ENCODE assay signal across 25 cellular contexts in the genomic region with DNA sequence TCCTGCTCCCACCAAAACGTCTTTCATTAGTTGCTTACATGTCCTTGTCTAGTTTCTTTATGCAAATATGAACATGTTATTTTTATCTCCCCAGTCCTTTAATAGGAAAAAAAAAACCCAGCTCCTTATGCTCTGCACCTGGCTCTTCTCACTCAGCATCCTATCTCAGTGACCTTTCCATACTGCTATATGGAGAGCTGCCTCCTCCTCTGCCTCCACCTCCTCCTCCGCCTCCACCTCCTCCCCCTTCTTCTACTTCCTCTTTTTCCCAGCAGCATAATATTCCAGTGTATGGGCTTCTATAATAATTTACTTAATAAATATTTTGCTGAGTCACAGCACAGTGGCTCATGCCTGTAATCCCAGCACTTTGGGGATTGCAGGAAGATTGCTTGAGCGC. TPM values are rescaled to one million over a fixed set of nuclear protein-coding genes. Genes with fewer than 3 reads are reported as not detected.
DNase-seq lines count a peak whose midpoint lies in the region; ATAC-seq, FAIRE-seq and TF ChIP-seq lines count a peak whose summit lies in the region.
"Had no signal": no experiment of that assay in that cellular context is flagged by ENCODE, and none has a peak within 500 bp of the region (broad histone marks: within the 10 kb centered on the region; RNA-seq: fewer than 3 reads in every experiment).

No MANE protein-coding gene starts in this region.

- DNase-seq in HepG2 (ENCODE audit: low spot score): no peak
- no peak for DNase-seq in right lobe of liver
- DNase-seq in RPMI8226: peak; percentile 70
- DNase-seq in left cardiac atrium: no peak
- DNase-seq in NCI-H69 (lab: John Stamatoyannopoulos, UW): no peak
- DNase-seq in NCI-H1417 (lab: John Stamatoyannopoulos, UW): no peak
- no peak for DNase-seq in sigmoid colon
- DNase-seq: activated CD4-positive, alpha-beta T cell treated with anti-CD3 and anti-CD28 coated beads, Interleukin-2, amount 10 ng/mL, durations not matched to agents 7 days and 5 days; activated naive CD4-positive, alpha-beta T cell treated with anti-CD3 and anti-CD28 coated beads, Interleukin-2, amount 10 ng/mL, durations not matched to agents 7 days and 5 days; amniotic stem cell; BE2C; DMS53; effector CD8-positive, alpha-beta T cell; erythroblast; foreskin fibroblast; GF-D8; KG1; mesenchymal stem cell; NCI-H1694; NCI-H524; nucleus accumbens; stimulated activated CD8-positive, alpha-beta memory T cell treated with anti-CD3 and anti-CD28 coated beads, Interleukin-4, amount 100 ng/mL, for 48 hours; WERI-Rb-1 had no signal

- TF ChIP-seq POLR2A in HepG2 (IDR thresholded peaks at IDR 0.05; ENCODE audit: insufficient read depth in 1 of 2, low read depth in 2 of 2, low read length in 2 of 2): no peak
- TF ChIP-seq POLR2A in right lobe of liver (IDR thresholded peaks at IDR 0.05): no peak
- no peak for TF ChIP-seq POLR2A in sigmoid colon (IDR thresholded peaks at IDR 0.05)

- ATAC-seq in HepG2: no peak
- no peak for ATAC-seq in right lobe of liver
- no peak for ATAC-seq in left cardiac atrium

- no peak overlapping the region for H3K4me2 ChIP-seq in HepG2 (ENCODE audit: low read depth, low read length)

- intact Hi-C loops in HepG2 (cut with micrococcal nuclease; ENCODE audit: unreplicated experiment): no loop called here
- intact Hi-C loops in right lobe of liver (cut with DNase I): no loop called here
- intact Hi-C loops in left cardiac atrium (cut with DNase I): no loop called here
- intact Hi-C loops in sigmoid colon (cut with DNase I): no loop called here

- WGBS in HepG2 (ENCODE audit: low lambda C conversion rate): 77% methylated on average over 3 of the region's 3 CpGs
- 73% methylated on average over 3 of the region's 3 CpGs for WGBS in right lobe of liver (ENCODE audit: insufficient coverage, low coverage, low lambda C conversion rate, missing lambda C conversion rate)
- 77 to 80% methylated on average over 3 of the region's 3 CpGs for WGBS in sigmoid colon, 2 donors

- no peaks in the 10 kb centered on the region; a peak in 1 of 5 replicates for H3K36me3 ChIP-seq in HepG2 (replicated peaks in 1 of 2; ENCODE audit: control insufficient read depth in 1 of 2, insufficient read depth in 2 of 2, low read length in 2 of 2)
- no peaks in the 10 kb centered on the region for H3K36me3 ChIP-seq in right lobe of liver
- peaks cover 0 to 22% of the 10 kb centered on the region in 2 experiments; a peak in 2 of 3 replicates for H3K36me3 ChIP-seq in HEK293 (ENCODE audit: control insufficient read depth in 2 of 2, insufficient read depth in 1 of 2, low read length in 2 of 2)
- H3K36me3 ChIP-seq in sigmoid colon: peaks cover 0 to 6% (median 0%) of the 10 kb centered on the region in 4 donors
- H3K36me3 ChIP-seq: BE2C, breast epithelium had no signal

- TF ChIP-seq RAD21 in HepG2 (CRISPR knock-in tag; IDR thresholded peaks at IDR 0.05): no peak

- TF ChIP-seq EP300 in HepG2 (IDR thresholded peaks at IDR 0.05; ENCODE audit: low read depth in 2 of 2, low read length in 2 of 2): no peak
- TF ChIP-seq EP300 in HepG2 (CRISPR knock-in tag; IDR thresholded peaks at IDR 0.05; ENCODE audit: borderline replicate concordance): no peak
- TF ChIP-seq EP300 in sigmoid colon (IDR thresholded peaks at IDR 0.05): no peak

- no peak overlapping the region for H3K4me3 ChIP-seq in HepG2 (replicated peaks in 1 of 3; ENCODE audit: insufficient read depth in 1 of 3, low read depth in 2 of 3, low read length in 3 of 3)
- no peak overlapping the region for H3K4me3 ChIP-seq in right lobe of liver
- no peak overlapping the region for H3K4me3 ChIP-seq in HEK293 (ENCODE audit: low read depth, low read length)
- no peak overlapping the region for H3K4me3 ChIP-seq in sigmoid colon
- H3K4me3 ChIP-seq: breast epithelium had no signal

- no TSS peak for BruUV-seq in HepG2 (replicated peaks; lab: Mats Ljungman, UMichigan)

- H4K20me1 ChIP-seq in HepG2 (ENCODE audit: insufficient read depth, low read length): no peaks in the 10 kb centered on the region

- no peaks in the 10 kb centered on the region for H3K79me2 ChIP-seq in HepG2 (ENCODE audit: insufficient read depth, low read length)

- POLR2A ChIA-PET in HepG2 (lab: Yijun Ruan, JAX) (no interaction called here), HEK293 (lab: Yijun Ruan, JAX) (interaction anchor here (0.7 kb wide), 1 partner anchor 11 kb away, joined by 3 read pairs; no protein-coding TSS in a partner anchor)

- CTCF ChIA-PET in HepG2 (lab: Yijun Ruan, JAX; ENCODE audit: low intra/inter-chr PET ratio, low total read pairs) (no interaction called here), HEK293 (lab: Yijun Ruan, JAX) (no interaction called here)

- no peak overlapping the region for H3K9ac ChIP-seq in HepG2 (ENCODE audit: insufficient read depth, low read depth, low read length)

- FAIRE-seq in HepG2 (lab: Jason Lieb, UNC): no peak

- no peak overlapping the region for H2AFZ ChIP-seq in HepG2 (ENCODE audit: low read length)

- H3K27ac ChIP-seq in HepG2 (ENCODE audit: extremely low read length, insufficient read depth, low read length) (no peak overlapping the region), right lobe of liver (no peak overlapping the region), HEK293 (ENCODE audit: extremely low read depth, low read depth, low read length) (no peak overlapping the region), sigmoid colon (no peak overlapping the region)
- H3K27ac ChIP-seq: breast epithelium had no signal

- in situ Hi-C loops in HepG2 (cut with HindIII; ENCODE audit: extremely low pct_ligation_motif_present, low pct_unique_long_range_greater_than_20kb): no loop called here

- H3K9me3 ChIP-seq in HepG2 (ENCODE audit: low read length) (no peaks in the 10 kb centered on the region), right lobe of liver (no peaks in the 10 kb centered on the region), HEK293 (ENCODE audit: control insufficient read depth, insufficient read depth, low read depth, low read length) (no peaks in the 10 kb centered on the region), sigmoid colon (no peaks in the 10 kb centered on the region)
- H3K9me3 ChIP-seq: BE2C, breast epithelium had no signal

- TF ChIP-seq CTCF in HepG2 (CRISPR knock-in tag; IDR thresholded peaks at IDR 0.05) (no peak), right lobe of liver (IDR thresholded peaks at IDR 0.05) (no peak), HEK293 (tag by site-specific recombination; IDR thresholded peaks at IDR 0.05) (no peak), sigmoid colon (IDR thresholded peaks at IDR 0.05) (no peak)

- H3K4me1 ChIP-seq in HepG2 (ENCODE audit: insufficient read depth, low read length) (peaks cover 9% of the 10 kb centered on the region; the same call in 1 of the 2 replicates), right lobe of liver (peaks cover 0 to 13% (median 2%) of the 10 kb centered on the region in 4 donors), HEK293 (ENCODE audit: control insufficient read depth, insufficient read depth, low read length) (no peaks in the 10 kb centered on the region), sigmoid colon (no peaks in the 10 kb centered on the region)
- H3K4me1 ChIP-seq: BE2C, breast epithelium had no signal

- H3K27me3 ChIP-seq in HepG2 (ENCODE audit: control insufficient read depth in 1 of 2, insufficient read depth in 2 of 2, low read length in 2 of 2): no peaks in the 10 kb centered on the region; a peak in 1 of 5 replicates
- no peaks in the 10 kb centered on the region for H3K27me3 ChIP-seq in right lobe of liver
- H3K27me3 ChIP-seq in sigmoid colon: no peaks in the 10 kb centered on the region
- H3K27me3 ChIP-seq: BE2C, breast epithelium had no signal

RNA-seq across cellular contexts. Expression of gene ABCB9, which starts 31.5 kb away (rescaled TPM):
- total RNA-seq in HepG2 (2016; rRNA removed; fragmentation: Illumina TruSeq; extraction: Trizol): 3.4 and 6.0 TPM in 2 replicates
- 2.0 and 2.1 TPM in 2 replicates for total RNA-seq in HepG2 (2016; cell fraction: cytosol; rRNA removed; fragmentation: Illumina TruSeq; extraction: Trizol; ENCODE audit: low read depth)
- total RNA-seq in HepG2 (2016; cell fraction: insoluble cytoplasmic fraction; rRNA removed; fragmentation: Illumina TruSeq; extraction: Trizol): 3.8 and 6.2 TPM in 2 replicates
- total RNA-seq in HepG2 (2016; cell fraction: membrane; rRNA removed; fragmentation: Illumina TruSeq; extraction: Trizol): 4.2 and 4.6 TPM in 2 replicates
- 7.6 and 8.0 TPM in 2 replicates for total RNA-seq in HepG2 (2016; cell fraction: nucleus; rRNA removed; fragmentation: Illumina TruSeq; extraction: Trizol)
- 4.8 and 5.1 TPM in 2 replicates for polyA plus RNA-seq in HepG2 (2011; rRNA removed)
- 2.5 and 4.1 TPM in 2 replicates for polyA plus RNA-seq in HepG2 (2011; cell fraction: cytosol; rRNA removed)
- 9.9 and 12.0 TPM in 2 replicates for polyA plus RNA-seq in HepG2 (2011; cell fraction: nucleus; rRNA removed)
- 2.4 and 3.6 TPM in 2 replicates for polyA plus RNA-seq in HepG2 (2012)
- 0.78 and 1.3 TPM in 2 replicates for polyA plus RNA-seq in HepG2 (2016; cell fraction: cytosol; fragmentation: Illumina TruSeq; extraction: Trizol; ENCODE audit: low read depth)
- 2.3 and 4.0 TPM in 2 replicates for polyA plus RNA-seq in HepG2 (2016; cell fraction: insoluble cytoplasmic fraction; fragmentation: Illumina TruSeq; extraction: Trizol; ENCODE audit: low read depth)
- 1.7 and 2.1 TPM in 2 replicates for polyA plus RNA-seq in HepG2 (2016; cell fraction: membrane; fragmentation: Illumina TruSeq; extraction: Trizol; ENCODE audit: low read depth)
- polyA plus RNA-seq in HepG2 (2016; cell fraction: nucleus; fragmentation: Illumina TruSeq; extraction: Trizol; ENCODE audit: insufficient read depth, low read depth): 12.6 and 14.0 TPM in 2 replicates
- 16.7 and 18.1 TPM in 2 replicates for polyA minus RNA-seq in HepG2 (2011; rRNA and poly(A)+ RNA removed; ENCODE audit: low replicate concordance)
- polyA minus RNA-seq in HepG2 (2011; cell fraction: cytosol; rRNA and poly(A)+ RNA removed): 4.4 and 4.7 TPM in 2 replicates
- 9.8 and 10.9 TPM in 2 replicates for polyA minus RNA-seq in HepG2 (2011; cell fraction: nucleus; rRNA and poly(A)+ RNA removed)
- total RNA-seq in right lobe of liver: 1 to 10 TPM in 2 of 6 experiments, under 1 TPM in 4; 0.48 to 1.4 (median 0.94) TPM
- total RNA-seq in left cardiac atrium: 1 to 10 TPM; 5.7 to 5.8 TPM
- 1 to 10 TPM; 1.6 to 3.8 (median 2.8) TPM for total RNA-seq in sigmoid colon
- 1 to 10 TPM; 1.2 to 5.3 (median 3.5) TPM for polyA plus RNA-seq in sigmoid colon

RNA-seq across cellular contexts. Expression of gene VPS37B, which starts 38.8 kb away (rescaled TPM):
- 5.3 TPM in 2 replicates for total RNA-seq in HepG2 (2016; rRNA removed; fragmentation: Illumina TruSeq; extraction: Trizol)
- total RNA-seq in HepG2 (2016; cell fraction: cytosol; rRNA removed; fragmentation: Illumina TruSeq; extraction: Trizol; ENCODE audit: low read depth): 1.5 and 1.6 TPM in 2 replicates
- 4.0 and 5.3 TPM in 2 replicates for total RNA-seq in HepG2 (2016; cell fraction: insoluble cytoplasmic fraction; rRNA removed; fragmentation: Illumina TruSeq; extraction: Trizol)
- total RNA-seq in HepG2 (2016; cell fraction: membrane; rRNA removed; fragmentation: Illumina TruSeq; extraction: Trizol): 5.1 and 5.2 TPM in 2 replicates
- 3.6 and 4.5 TPM in 2 replicates for total RNA-seq in HepG2 (2016; cell fraction: nucleus; rRNA removed; fragmentation: Illumina TruSeq; extraction: Trizol)
- polyA plus RNA-seq in HepG2 (2011; rRNA removed): 4.6 and 4.8 TPM in 2 replicates
- 7.4 and 7.7 TPM in 2 replicates for polyA plus RNA-seq in HepG2 (2011; cell fraction: cytosol; rRNA removed)
- 7.8 and 10.1 TPM in 2 replicates for polyA plus RNA-seq in HepG2 (2011; cell fraction: nucleus; rRNA removed)
- polyA plus RNA-seq in HepG2 (2012): 4.7 and 5.8 TPM in 2 replicates
- polyA plus RNA-seq in HepG2 (2016; cell fraction: cytosol; fragmentation: Illumina TruSeq; extraction: Trizol; ENCODE audit: low read depth): 1.9 and 2.0 TPM in 2 replicates
- polyA plus RNA-seq in HepG2 (2016; cell fraction: insoluble cytoplasmic fraction; fragmentation: Illumina TruSeq; extraction: Trizol; ENCODE audit: low read depth): 6.9 and 8.5 TPM in 2 replicates
- polyA plus RNA-seq in HepG2 (2016; cell fraction: membrane; fragmentation: Illumina TruSeq; extraction: Trizol; ENCODE audit: low read depth): 4.4 and 4.6 TPM in 2 replicates
- 8.1 and 10.3 TPM in 2 replicates for polyA plus RNA-seq in HepG2 (2016; cell fraction: nucleus; fragmentation: Illumina TruSeq; extraction: Trizol; ENCODE audit: insufficient read depth, low read depth)
- polyA minus RNA-seq in HepG2 (2011; rRNA and poly(A)+ RNA removed; ENCODE audit: low replicate concordance): 7.0 and 9.7 TPM in 2 replicates
- 6.2 and 6.3 TPM in 2 replicates for polyA minus RNA-seq in HepG2 (2011; cell fraction: cytosol; rRNA and poly(A)+ RNA removed)
- 8.0 and 8.7 TPM in 2 replicates for polyA minus RNA-seq in HepG2 (2011; cell fraction: nucleus; rRNA and poly(A)+ RNA removed)
- total RNA-seq in right lobe of liver: 1 to 10 TPM; 5.2 to 6.7 (median 6.0) TPM
- total RNA-seq in left cardiac atrium: 10 to 100 TPM; 20.5 to 22.7 TPM
- 10 to 100 TPM in 3 of 4 donors, 1 to 10 TPM in 1; 8.6 to 17.2 (median 15.3) TPM for total RNA-seq in sigmoid colon
- polyA plus RNA-seq in sigmoid colon: 10 to 100 TPM; 53.2 to 64.7 (median 54.1) TPM

RNA-seq across cellular contexts. Expression of gene OGFOD2, which starts 40.3 kb away (rescaled TPM):
- 10.6 and 14.6 TPM in 2 replicates for total RNA-seq in HepG2 (2016; rRNA removed; fragmentation: Illumina TruSeq; extraction: Trizol)
- total RNA-seq in HepG2 (2016; cell fraction: cytosol; rRNA removed; fragmentation: Illumina TruSeq; extraction: Trizol; ENCODE audit: low read depth): 4.5 and 4.8 TPM in 2 replicates
- 12.7 and 14.8 TPM in 2 replicates for total RNA-seq in HepG2 (2016; cell fraction: insoluble cytoplasmic fraction; rRNA removed; fragmentation: Illumina TruSeq; extraction: Trizol)
- total RNA-seq in HepG2 (2016; cell fraction: membrane; rRNA removed; fragmentation: Illumina TruSeq; extraction: Trizol): 8.7 and 8.8 TPM in 2 replicates
- total RNA-seq in HepG2 (2016; cell fraction: nucleus; rRNA removed; fragmentation: Illumina TruSeq; extraction: Trizol): 11.1 and 14.0 TPM in 2 replicates
- 13.2 and 15.5 TPM in 2 replicates for polyA plus RNA-seq in HepG2 (2011; rRNA removed)
- polyA plus RNA-seq in HepG2 (2011; cell fraction: cytosol; rRNA removed): 10.6 and 23.9 TPM in 2 replicates
- polyA plus RNA-seq in HepG2 (2011; cell fraction: nucleus; rRNA removed): 115 and 150 TPM in 2 replicates
- polyA plus RNA-seq in HepG2 (2012): 6.2 and 7.8 TPM in 2 replicates
- polyA plus RNA-seq in HepG2 (2016; cell fraction: cytosol; fragmentation: Illumina TruSeq; extraction: Trizol; ENCODE audit: low read depth): 7.1 and 7.6 TPM in 2 replicates
- polyA plus RNA-seq in HepG2 (2016; cell fraction: insoluble cytoplasmic fraction; fragmentation: Illumina TruSeq; extraction: Trizol; ENCODE audit: low read depth): 14.3 and 16.0 TPM in 2 replicates
- polyA plus RNA-seq in HepG2 (2016; cell fraction: membrane; fragmentation: Illumina TruSeq; extraction: Trizol; ENCODE audit: low read depth): 10.5 and 12.0 TPM in 2 replicates
- polyA plus RNA-seq in HepG2 (2016; cell fraction: nucleus; fragmentation: Illumina TruSeq; extraction: Trizol; ENCODE audit: insufficient read depth, low read depth): 40.3 and 43.3 TPM in 2 replicates
- 20.5 and 24.4 TPM in 2 replicates for polyA minus RNA-seq in HepG2 (2011; rRNA and poly(A)+ RNA removed; ENCODE audit: low replicate concordance)
- polyA minus RNA-seq in HepG2 (2011; cell fraction: cytosol; rRNA and poly(A)+ RNA removed): 6.2 and 10.0 TPM in 2 replicates
- polyA minus RNA-seq in HepG2 (2011; cell fraction: nucleus; rRNA and poly(A)+ RNA removed): 14.0 and 15.5 TPM in 2 replicates
- 10 to 100 TPM in 5 of 6 experiments, 1 to 10 TPM in 1; 9.9 to 18.8 (median 14.1) TPM for total RNA-seq in right lobe of liver
- 10 to 100 TPM; 10.5 to 14.1 TPM for total RNA-seq in left cardiac atrium
- total RNA-seq in sigmoid colon: 10 to 100 TPM in 2 of 4 donors, 1 to 10 TPM in 2; 8.1 to 13.6 (median 9.4) TPM
- 10 to 100 TPM; 10.2 to 26.5 (median 17.8) TPM for polyA plus RNA-seq in sigmoid colon

RNA-seq across cellular contexts. Expression of gene ARL6IP4, which starts 45.8 kb away (rescaled TPM):
- total RNA-seq in HepG2 (2016; rRNA removed; fragmentation: Illumina TruSeq; extraction: Trizol) (178 and 220 TPM in 2 replicates), right lobe of liver (100 to 1,000 TPM in 5 of 6 experiments, 10 to 100 TPM in 1; 84.7 to 146 (median 110) TPM), left cardiac atrium (100 to 1,000 TPM; 159 to 176 TPM), sigmoid colon (100 to 1,000 TPM; 211 to 358 (median 327) TPM)
- 710 and 791 TPM in 2 replicates for total RNA-seq in HepG2 (2016; cell fraction: cytosol; rRNA removed; fragmentation: Illumina TruSeq; extraction: Trizol; ENCODE audit: low read depth)
- total RNA-seq in HepG2 (2016; cell fraction: insoluble cytoplasmic fraction; rRNA removed; fragmentation: Illumina TruSeq; extraction: Trizol): 169 and 227 TPM in 2 replicates
- 491 and 557 TPM in 2 replicates for total RNA-seq in HepG2 (2016; cell fraction: membrane; rRNA removed; fragmentation: Illumina TruSeq; extraction: Trizol)
- total RNA-seq in HepG2 (2016; cell fraction: nucleus; rRNA removed; fragmentation: Illumina TruSeq; extraction: Trizol): 80.1 and 103 TPM in 2 replicates
- polyA plus RNA-seq in HepG2 (2011; rRNA removed) (155 and 179 TPM in 2 replicates), sigmoid colon (100 to 1,000 TPM; 233 to 312 (median 243) TPM)
- polyA plus RNA-seq in HepG2 (2011; cell fraction: cytosol; rRNA removed): 176 and 208 TPM in 2 replicates
- polyA plus RNA-seq in HepG2 (2011; cell fraction: nucleus; rRNA removed): 332 and 368 TPM in 2 replicates
- 109 and 121 TPM in 2 replicates for polyA plus RNA-seq in HepG2 (2012)
- 761 and 860 TPM in 2 replicates for polyA plus RNA-seq in HepG2 (2016; cell fraction: cytosol; fragmentation: Illumina TruSeq; extraction: Trizol; ENCODE audit: low read depth)
- 159 and 186 TPM in 2 replicates for polyA plus RNA-seq in HepG2 (2016; cell fraction: insoluble cytoplasmic fraction; fragmentation: Illumina TruSeq; extraction: Trizol; ENCODE audit: low read depth)
- polyA plus RNA-seq in HepG2 (2016; cell fraction: membrane; fragmentation: Illumina TruSeq; extraction: Trizol; ENCODE audit: low read depth): 440 and 496 TPM in 2 replicates
- 178 and 189 TPM in 2 replicates for polyA plus RNA-seq in HepG2 (2016; cell fraction: nucleus; fragmentation: Illumina TruSeq; extraction: Trizol; ENCODE audit: insufficient read depth, low read depth)
- polyA minus RNA-seq in HepG2 (2011; rRNA and poly(A)+ RNA removed; ENCODE audit: low replicate concordance): 30.5 and 34.7 TPM in 2 replicates
- polyA minus RNA-seq in HepG2 (2011; cell fraction: cytosol; rRNA and poly(A)+ RNA removed): 30.8 and 31.7 TPM in 2 replicates
- 19.3 and 22.6 TPM in 2 replicates for polyA minus RNA-seq in HepG2 (2011; cell fraction: nucleus; rRNA and poly(A)+ RNA removed)
